In the genomic region with DNA sequence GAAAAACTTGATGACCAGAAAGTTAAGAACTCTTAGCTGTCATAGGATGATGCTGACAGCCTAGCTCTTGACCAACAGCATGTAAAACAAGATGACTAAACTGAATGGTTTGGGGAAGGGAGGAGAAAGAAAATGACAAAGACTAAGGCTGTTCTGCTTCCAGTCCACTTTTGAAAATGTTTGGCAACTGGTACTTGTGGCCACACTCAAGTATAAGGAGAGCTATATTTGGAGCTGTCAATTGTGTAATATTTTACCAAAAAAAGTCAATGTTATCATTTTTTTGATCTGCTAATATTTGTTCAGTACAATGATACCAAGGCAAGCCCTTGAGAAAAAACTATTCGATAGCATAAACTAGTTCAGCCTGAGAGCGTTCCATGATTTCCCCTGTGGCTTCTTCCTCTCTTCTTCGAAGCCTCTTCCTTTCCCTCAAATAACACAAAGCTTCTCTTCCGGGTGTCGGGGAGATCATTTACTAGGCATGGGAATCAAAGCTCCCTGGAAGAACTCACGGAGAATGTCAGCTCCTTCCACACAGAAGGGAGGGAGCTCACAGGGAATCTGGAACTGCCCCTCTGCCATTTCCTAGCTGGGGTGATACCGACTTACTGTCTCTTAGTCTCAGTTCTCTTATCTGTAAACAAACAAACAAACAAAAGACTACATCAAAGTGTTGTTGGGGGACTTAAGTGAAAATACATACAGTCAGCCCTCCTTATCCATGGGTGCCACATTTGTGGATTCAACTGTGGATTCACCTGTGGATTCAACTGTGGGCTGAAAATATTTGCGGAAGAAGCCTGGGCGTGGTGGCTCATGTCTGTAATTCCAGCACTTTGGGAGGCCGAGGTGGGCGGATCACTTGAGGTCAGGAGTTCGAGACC, we compare ENCODE assay signal across 12 cellular contexts.
DNase-seq lines count a peak whose midpoint lies in the region; ATAC-seq, FAIRE-seq and TF ChIP-seq lines count a peak whose summit lies in the region.
"Had no signal": no experiment of that assay in that cellular context is flagged by ENCODE, and none has a peak within 500 bp of the region (broad histone marks: within the 10 kb centered on the region; RNA-seq: fewer than 3 reads in every experiment).

No MANE protein-coding gene starts in this region.

- intact Hi-C loops in stomach (cut with DNase I; ENCODE audit: low total_unique reads), result no loop called here

- peaks cover 41% of the 10 kb centered on the region for H3K4me1 ChIP-seq in adipocyte (ENCODE audit: control insufficient read depth, insufficient read depth, low read length)
- peaks cover 0 to 10% (median 4%) of the 10 kb centered on the region in 4 donors for H3K4me1 ChIP-seq in stomach

- no peak overlapping the region for H3K4me3 Mint-ChIP-seq in glutamatergic neuron (ENCODE audit: unreplicated experiment)
- H3K4me3 Mint-ChIP-seq: dendritic cell treated with granulocyte-macrophage colony-stimulating factor and Interleukin-4, amounts not matched to agents 40 ng/mL and 50 ng/mL, for 4 days had no signal

- no peaks in the 10 kb centered on the region for H3K4me1 Mint-ChIP-seq in glutamatergic neuron (ENCODE audit: low read depth, unreplicated experiment)

- no peaks in the 10 kb centered on the region for H3K27me3 Mint-ChIP-seq in glutamatergic neuron (ENCODE audit: unreplicated experiment)
- H3K27me3 Mint-ChIP-seq: dendritic cell treated with granulocyte-macrophage colony-stimulating factor and Interleukin-4, amounts not matched to agents 40 ng/mL and 50 ng/mL, for 4 days had no signal

- TF ChIP-seq POLR2A in GM12892 (IDR thresholded peaks at IDR 0.05; ENCODE audit: low read depth, low read length) (no peak), stomach (IDR thresholded peaks at IDR 0.05) (no peak)

- ATAC-seq in activated naive CD4-positive, alpha-beta T cell treated with anti-CD3 and anti-CD28 coated beads, Interleukin-2, amount 50 U/mL, for 72 hours, result no peak

- TF ChIP-seq CTCF in stomach (IDR thresholded peaks at IDR 0.05) (no peak), glutamatergic neuron (IDR thresholded peaks at IDR 0.05; ENCODE audit: partially characterized antibody, unreplicated experiment) (no peak)

- H3K27me3 ChIP-seq in adipocyte (replicated peaks; ENCODE audit: control insufficient read depth, insufficient read depth, low read length) (no peaks in the 10 kb centered on the region), stomach (no peaks in the 10 kb centered on the region)
- H3K27me3 ChIP-seq: spleen had no signal

- no peak overlapping the region for H3K27ac Mint-ChIP-seq in glutamatergic neuron (ENCODE audit: unreplicated experiment)
- no peak overlapping the region for H3K27ac Mint-ChIP-seq in activated naive CD4-positive, alpha-beta T cell treated with anti-CD3 and anti-CD28 coated beads, Interleukin-2, amount 50 U/mL, for 72 hours
- H3K27ac Mint-ChIP-seq: dendritic cell treated with granulocyte-macrophage colony-stimulating factor and Interleukin-4, amounts not matched to agents 40 ng/mL and 50 ng/mL, for 4 days had no signal

- peaks cover 2% of the 10 kb centered on the region for H3K9me3 Mint-ChIP-seq in glutamatergic neuron (ENCODE audit: unreplicated experiment)
- H3K9me3 Mint-ChIP-seq in activated naive CD4-positive, alpha-beta T cell treated with anti-CD3 and anti-CD28 coated beads, Interleukin-2, amount 50 U/mL, for 72 hours, result no peaks in the 10 kb centered on the region
- H3K9me3 Mint-ChIP-seq: dendritic cell treated with granulocyte-macrophage colony-stimulating factor and Interleukin-4, amounts not matched to agents 40 ng/mL and 50 ng/mL, for 4 days had no signal

- FAIRE-seq in GM12892 (lab: Jason Lieb, UNC), result peak; percentile 9
- FAIRE-seq: GM18507 had no signal

- H3K36me3 Mint-ChIP-seq in glutamatergic neuron (ENCODE audit: unreplicated experiment), result no peaks in the 10 kb centered on the region
- H3K36me3 Mint-ChIP-seq in activated naive CD4-positive, alpha-beta T cell treated with anti-CD3 and anti-CD28 coated beads, Interleukin-2, amount 50 U/mL, for 72 hours, result no peaks in the 10 kb centered on the region

- TF ChIP-seq EP300 in stomach (IDR thresholded peaks at IDR 0.05), result no peak

- no peaks in the 10 kb centered on the region for H3K36me3 ChIP-seq in adipocyte (ENCODE audit: control insufficient read depth, insufficient read depth, low read length, severe bottlenecking)
- no peaks in the 10 kb centered on the region for H3K36me3 ChIP-seq in stomach
- H3K36me3 ChIP-seq: spleen had no signal

- peak overlapping the region; percentile 72 for H3K9ac ChIP-seq in adipocyte (ENCODE audit: low read length)

- H3K9me3 ChIP-seq in adipocyte (ENCODE audit: control insufficient read depth, low read length), result no peaks in the 10 kb centered on the region
- no peaks in the 10 kb centered on the region for H3K9me3 ChIP-seq in stomach
- H3K9me3 ChIP-seq: spleen had no signal

- 52 to 69% (median 58%) methylated on average over 12 of the region's 12 CpGs for WGBS in stomach, 5 donors

- H3K27ac ChIP-seq in stomach, result peak overlapping the region in 3 of 5 donors; percentile 21 to 53 (median 29)
- H3K27ac ChIP-seq: spleen had no signal

- peak overlapping the region; percentile 64 for H3K4me3 ChIP-seq in adipocyte (ENCODE audit: low read length)
- no peak overlapping the region for H3K4me3 ChIP-seq in stomach
- H3K4me3 ChIP-seq: spleen had no signal

- DNase-seq in GM12892 (ENCODE audit: insufficient read length) (no peak), adipocyte (ENCODE audit: low read depth) (peak; percentile 55), foreskin melanocyte (peak; percentile 17), stomach (no peak), glutamatergic neuron (no peak)
- no peak for DNase-seq in stimulated activated CD4-positive, alpha-beta T cell treated with anti-CD3 and anti-CD28 coated beads, Interleukin-2, amount 100 ng/mL, for 48 hours
- DNase-seq in activated naive CD4-positive, alpha-beta T cell treated with anti-CD3 and anti-CD28 coated beads, Interleukin-2, amount 50 U/mL, for 72 hours (ENCODE audit: low spot score in 2 of 2), result no peak
- DNase-seq: activated CD4-positive, alpha-beta T cell treated with anti-CD3 and anti-CD28 coated beads, Interleukin-2, amount 50 U/mL, for 1 hour; DND-41; spleen had no signal

Comparison
In these comparisons a context has a peak if more than half of its experiments do, and no peak if none do; other contexts are left out.
1. DNase-seq: peak in adipocyte (single experiment) and foreskin melanocyte (single experiment); none in GM12892 (single experiment), stomach (single experiment), glutamatergic neuron (single experiment), stimulated activated CD4-positive, alpha-beta T cell treated with anti-CD3 and anti-CD28 coated beads, Interleukin-2, amount 100 ng/mL, for 48 hours (0 of 2) and activated naive CD4-positive, alpha-beta T cell treated with anti-CD3 and anti-CD28 coated beads, Interleukin-2, amount 50 U/mL, for 72 hours (0 of 2).